In the genomic region with DNA sequence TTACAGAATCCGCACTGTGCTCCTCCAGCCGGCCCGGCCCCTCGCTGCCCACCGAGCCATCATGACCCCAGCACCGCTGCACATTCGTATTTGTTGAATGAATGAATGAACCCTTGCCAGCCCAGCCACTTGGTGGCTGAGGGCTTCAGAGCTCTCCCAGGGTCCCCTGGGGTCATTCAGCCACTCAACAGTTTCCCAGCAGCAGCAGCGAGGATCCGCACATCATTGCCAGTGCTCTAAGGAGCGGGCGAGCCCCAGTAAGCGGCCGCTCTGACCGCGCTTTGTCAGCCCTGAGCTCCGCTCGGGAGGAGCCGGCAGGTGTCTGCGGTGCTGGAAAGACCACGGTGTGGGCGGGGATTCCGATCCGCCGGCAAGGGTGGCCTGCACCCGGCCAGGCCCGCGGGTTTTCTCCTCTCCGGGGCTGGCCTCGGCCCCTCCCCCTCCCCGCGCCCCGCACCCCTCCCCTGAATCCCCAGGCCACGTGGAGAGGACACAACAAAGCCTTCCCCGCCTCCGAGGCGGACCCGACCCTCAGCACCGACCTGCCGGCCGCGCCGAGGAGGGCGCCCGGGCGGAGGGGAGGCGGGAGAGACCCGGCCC, we compare ENCODE assay signal across 8 cellular contexts. TPM values are rescaled to one million over a fixed set of nuclear protein-coding genes. Genes with fewer than 3 reads are reported as not detected.
A peak's percentile ranks its signal among the peaks of the same experiment; 100 is the strongest.
DNase-seq lines count a peak whose midpoint lies in the region; ATAC-seq and TF ChIP-seq lines count a peak whose summit lies in the region.

No MANE protein-coding gene starts in this region.

- H3K36me3 ChIP-seq in HEK293 (ENCODE audit: control insufficient read depth in 2 of 2, insufficient read depth in 1 of 2, low read length in 2 of 2) (peaks cover 0 to 7% of the 10 kb centered on the region in 2 experiments; a peak in 1 of 3 replicates), testis (ENCODE audit: low read depth, missing control alignments) (no peaks in the 10 kb centered on the region)
- no peaks in the 10 kb centered on the region for H3K36me3 ChIP-seq in naive thymus-derived CD4-positive, alpha-beta T cell (ENCODE audit: control insufficient read depth in 2 of 3, insufficient read depth in 3 of 3, low read length in 3 of 3)

- intact Hi-C loops in naive thymus-derived CD4-positive, alpha-beta T cell (cut with micrococcal nuclease) = loop anchor here (2.0 to 5.0 kb wide), 2 partner anchors 135 to 686 kb away; partner anchors contain the start of gene BCL2L13 (in 1 of the 2)
- intact Hi-C loops in testis (cut with DNase I; ENCODE audit: low total_unique reads) = no loop called here

- H3K27ac ChIP-seq in HEK293 (ENCODE audit: extremely low read depth, low read depth, low read length) (peak overlapping the region; percentile 83; the same call in 1 of the 2 replicates), testis (peak overlapping the region; percentile 15 to 61)
- H3K27ac ChIP-seq in naive thymus-derived CD4-positive, alpha-beta T cell (ENCODE audit: low read depth, low read length) = peak overlapping the region; percentile 69

- TF ChIP-seq POLR2A in testis (IDR thresholded peaks at IDR 0.05) = no peak

- H3K4me1 ChIP-seq in HEK293 (ENCODE audit: control insufficient read depth, insufficient read depth, low read length) (peaks cover 5% of the 10 kb centered on the region), testis (peaks cover 5% of the 10 kb centered on the region)
- H3K4me1 ChIP-seq in naive thymus-derived CD4-positive, alpha-beta T cell (ENCODE audit: control insufficient read depth in 2 of 2, insufficient read depth in 2 of 2, low read length in 2 of 2) = peaks cover 46 to 63% of the 10 kb centered on the region in 2 donors

- peak; percentile 40 for ATAC-seq in naive thymus-derived CD4-positive, alpha-beta T cell
- ATAC-seq in HG03460 (IDR thresholded peaks at IDR 0.05; ENCODE audit: unreplicated experiment) = no peak

- peak overlapping the region; percentile 76 to 95 (median 90) for H3K4me3 Mint-ChIP-seq in naive thymus-derived CD4-positive, alpha-beta T cell

- peaks cover 0 to 7% (median 0%) of the 10 kb centered on the region in 5 donors for H3K36me3 Mint-ChIP-seq in naive thymus-derived CD4-positive, alpha-beta T cell

- CTCF ChIA-PET in HEK293 (lab: Yijun Ruan, JAX) = interaction anchor here (0.6 to 3.7 kb wide), 2 partner anchors 32 to 394 kb away, joined by 6 to 23 read pairs; no protein-coding TSS in a partner anchor
- CTCF ChIA-PET in naive thymus-derived CD4-positive, alpha-beta T cell (lab: Charles Lee) = interaction anchor here (2.4 kb wide), 2 partner anchors 12 to 31 kb away, joined by 9 to 12 read pairs; no protein-coding TSS in a partner anchor

- DNase-seq in DMS53 treated with DMSO at 0.1 percent for 48 hours (lab: John Stamatoyannopoulos, UW; ENCODE audit: unreplicated experiment) (peak; percentile 39), NCI-H345 treated with DMSO at 0.1 percent for 48 hours (lab: John Stamatoyannopoulos, UW; ENCODE audit: unreplicated experiment) (peak; percentile 14), epithelial cell of esophagus (ENCODE audit: low read depth) (peak; percentile 54), testis (peak; percentile 48)
- DNase-seq in activated CD8-positive, alpha-beta memory T cell treated with anti-CD3 and anti-CD28 coated beads, Interleukin-2, amount 50 U/mL, for 1 hour (ENCODE audit: extremely low read depth) = peak; percentile 26
- peak in 5 of 9 donors; percentile 39 to 76 (median 41) for DNase-seq in naive thymus-derived CD4-positive, alpha-beta T cell

- no peaks in the 10 kb centered on the region for H3K9me3 Mint-ChIP-seq in naive thymus-derived CD4-positive, alpha-beta T cell

- WGBS in testis, 2 donors = 4 to 60% methylated on average over 1 to 45 of the region's 47 CpGs

- POLR2A ChIA-PET in HEK293 (lab: Yijun Ruan, JAX) = interaction anchor here (0.6 to 1.4 kb wide), 10 partner anchors 11 to 498 kb away, joined by 3 to 9 read pairs (median 3); no protein-coding TSS in a partner anchor
- POLR2A ChIA-PET in naive thymus-derived CD4-positive, alpha-beta T cell (lab: Charles Lee) = interaction anchor here (1.1 to 2.3 kb wide), 3 partner anchors 9 to 135 kb away, joined by 3 to 7 read pairs (median 4); partner anchors contain the start of gene BCL2L13

- TF ChIP-seq CTCF in HEK293 (tag by site-specific recombination; IDR thresholded peaks at IDR 0.05) (no peak), epithelial cell of esophagus (IDR thresholded peaks at IDR 0.05; ENCODE audit: insufficient read depth, low read depth, low read length, missing control alignments) (no peak), testis (IDR thresholded peaks at IDR 0.05) (no peak)

- peaks cover 48 to 81% (median 61%) of the 10 kb centered on the region in 7 donors for H3K4me1 Mint-ChIP-seq in naive thymus-derived CD4-positive, alpha-beta T cell

- peak overlapping the region in 8 of 9 donors; percentile 72 to 93 (median 82) for H3K27ac Mint-ChIP-seq in naive thymus-derived CD4-positive, alpha-beta T cell

- peaks cover 0 to 8% (median 0%) of the 10 kb centered on the region in 5 donors for H3K27me3 Mint-ChIP-seq in naive thymus-derived CD4-positive, alpha-beta T cell

- peak overlapping the region; percentile 61 for H3K4me3 ChIP-seq in HEK293 (ENCODE audit: low read depth, low read length)
- peak overlapping the region; percentile 51 for H3K4me3 ChIP-seq in epithelial cell of esophagus (ENCODE audit: low read length)
- H3K4me3 ChIP-seq in naive thymus-derived CD4-positive, alpha-beta T cell (ENCODE audit: low read length) = peak overlapping the region; percentile 64
- peak overlapping the region; percentile 64 to 73 for H3K4me3 ChIP-seq in testis

- H3K27me3 ChIP-seq in naive thymus-derived CD4-positive, alpha-beta T cell (ENCODE audit: control insufficient read depth in 2 of 2, insufficient read depth in 2 of 2, low read length in 2 of 2) = no peaks in the 10 kb centered on the region
- no peaks in the 10 kb centered on the region for H3K27me3 ChIP-seq in testis

- H3K9me3 ChIP-seq in HEK293 (ENCODE audit: control insufficient read depth, insufficient read depth, low read depth, low read length) (no peaks in the 10 kb centered on the region), testis (no peaks in the 10 kb centered on the region)
- no peaks in the 10 kb centered on the region for H3K9me3 ChIP-seq in naive thymus-derived CD4-positive, alpha-beta T cell (ENCODE audit: control insufficient read depth in 2 of 3, low read length in 3 of 3)

TF ChIP-seq in HEK293, 187 proteins besides CTCF, POLR2A, EP300 and RAD21 (continues in another document):
- TF ChIP-seq YY1 (tag by site-specific recombination; IDR thresholded peaks at IDR 0.05) = no peak
- TF ChIP-seq ZNF48 (tag by site-specific recombination; IDR thresholded peaks at IDR 0.05) = no peak
- no peak for TF ChIP-seq MEIS1 (CRISPR knock-in tag; IDR thresholded peaks at IDR 0.05; ENCODE audit: borderline replicate concordance)
- no peak for TF ChIP-seq ZNF837 (tag by site-specific recombination; IDR thresholded peaks at IDR 0.05)
- peak; percentile 48 for TF ChIP-seq ZBTB26 (tag by site-specific recombination; optimal IDR thresholded peaks at IDR 0.05)
- TF ChIP-seq ZNF518A (tag by site-specific recombination; conservative IDR thresholded peaks at IDR 0.05; ENCODE audit: low read depth) = no peak
- TF ChIP-seq SCRT1 (tag by site-specific recombination; IDR thresholded peaks at IDR 0.05; ENCODE audit: borderline replicate concordance) = no peak
- TF ChIP-seq HOXC10 (CRISPR knock-in tag; IDR thresholded peaks at IDR 0.05) = no peak

RNA-seq across cellular contexts. Expression of gene BID, which starts 0.6 kb away (rescaled TPM):
- total RNA-seq in naive thymus-derived CD4-positive, alpha-beta T cell = 10 to 100 TPM; 15.4 to 64.6 (median 21.9) TPM
- polyA plus RNA-seq in naive thymus-derived CD4-positive, alpha-beta T cell = 10 to 100 TPM; 51.4 to 66.2 TPM
- 1 to 10 TPM; 6.9 to 8.4 TPM for total RNA-seq in testis
- polyA plus RNA-seq in testis (ENCODE audit: insufficient read depth, low read depth, low replicate concordance) = 8.3 TPM
